19 cellular contexts compared by ENCODE assay signal in the genomic region with DNA sequence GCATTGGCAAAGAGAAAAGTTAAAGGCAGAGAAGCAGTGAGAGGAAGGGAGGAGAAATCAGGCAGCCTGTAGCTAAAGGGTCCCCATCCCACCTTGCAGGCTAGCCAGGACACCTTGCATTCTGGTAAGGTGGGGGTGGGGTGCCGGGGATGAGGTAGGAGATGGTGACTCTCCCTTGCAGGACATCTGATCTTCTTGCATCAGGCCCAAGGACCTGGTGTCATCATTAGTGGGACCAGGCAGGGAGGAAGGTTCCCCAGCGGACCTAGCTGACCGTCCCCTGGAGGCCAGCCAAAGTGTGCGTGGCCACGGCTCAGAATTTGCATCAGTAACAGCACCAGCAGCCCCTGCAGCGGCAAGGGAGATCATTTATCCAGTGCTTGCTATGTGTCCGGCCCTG. TPM values are rescaled to one million over a fixed set of nuclear protein-coding genes. Genes with fewer than 3 reads are reported as not detected.
DNase-seq lines count a peak whose midpoint lies in the region; ATAC-seq, FAIRE-seq and TF ChIP-seq lines count a peak whose summit lies in the region.
"Had no signal": no experiment of that assay in that cellular context is flagged by ENCODE, and none has a peak within 500 bp of the region (broad histone marks: within the 10 kb centered on the region; RNA-seq: fewer than 3 reads in every experiment).

No MANE protein-coding gene starts in this region.

- no peak for ATAC-seq in activated T-helper 17 cell treated with anti-CD3 and anti-CD28 coated beads, Interleukin-2, amount 50 U/mL, for 72 hours (replicated peaks)
- ATAC-seq: CD8-positive, alpha-beta T cell had no signal

- H2AK5ac ChIP-seq in H1 (ENCODE audit: low read depth, low read length), result 0 out of 2 replicates have a peak overlapping the region, but pooled peaks have one; percentile 54

- H3K4ac ChIP-seq in H1 (replicated peaks; ENCODE audit: insufficient read length, low read depth, low read length), result no peak overlapping the region

- no peak overlapping the region for H3K23ac ChIP-seq in H1 (ENCODE audit: insufficient read length)

- peaks cover 34 to 80% (median 73%) of the 10 kb centered on the region in 10 experiments for H3K4me1 ChIP-seq in BLaER1 treated with 17β-estradiol and CSF1 and Interleukin-3, amounts not matched to agents 10 nM and 100 nM
- H3K4me1 ChIP-seq in Karpas-422 (ENCODE audit: low read length), result peaks cover 25% of the 10 kb centered on the region
- H3K4me1 ChIP-seq in H1 (replicated peaks in 1 of 4; ENCODE audit: control insufficient read depth in 3 of 4, insufficient read depth in 4 of 4, low read length in 3 of 4), result peaks cover 6 to 24% (median 18%) of the 10 kb centered on the region in 4 experiments

- no peak for FAIRE-seq in H1 (lab: Jason Lieb, UNC)
- FAIRE-seq: A204.1, D721Med, GM12892 had no signal

- peak overlapping the region in 8 of 11 experiments; percentile 48 to 83 (median 70); a peak in 15 of 22 replicates for H3K27ac ChIP-seq in BLaER1 treated with 17β-estradiol and CSF1 and Interleukin-3, amounts not matched to agents 10 nM and 100 nM
- no peak overlapping the region for H3K27ac ChIP-seq in Karpas-422 (ENCODE audit: low read length)
- H3K27ac ChIP-seq in H1 (ENCODE audit: low read depth, low read length), result no peak overlapping the region
- H3K27ac ChIP-seq: HL-60 had no signal

- H3K4me1 Mint-ChIP-seq in neural crest cell, result peaks cover 38% of the 10 kb centered on the region
- H3K4me1 Mint-ChIP-seq in activated CD4-positive, alpha-beta memory T cell treated with anti-CD3 and anti-CD28 coated beads for 36 hours (ENCODE audit: low read depth), result peaks cover 10% of the 10 kb centered on the region
- peaks cover 5% of the 10 kb centered on the region for H3K4me1 Mint-ChIP-seq in activated T-helper 17 cell treated with anti-CD3 and anti-CD28 coated beads, Interleukin-2, amount 50 U/mL, for 72 hours

- no peak overlapping the region for H2BK15ac ChIP-seq in H1 (ENCODE audit: low read length)

- no peaks in the 10 kb centered on the region for H3K9me3 ChIP-seq in BLaER1 treated with 17β-estradiol and CSF1 and Interleukin-3, amounts not matched to agents 10 nM and 100 nM (replicated peaks in 1 of 11)
- H3K9me3 ChIP-seq in Karpas-422 (ENCODE audit: low read length) (no peaks in the 10 kb centered on the region), H1 (ENCODE audit: insufficient read depth in 2 of 2, low read depth in 1 of 2, low read length in 1 of 2) (no peaks in the 10 kb centered on the region)

- H4K5ac ChIP-seq in H1 (ENCODE audit: insufficient read length, low read depth, low read length), result no peak overlapping the region

- H3K27me3 Mint-ChIP-seq in neural crest cell (ENCODE audit: low read depth), result peaks cover 14% of the 10 kb centered on the region
- H3K27me3 Mint-ChIP-seq in activated CD4-positive, alpha-beta memory T cell treated with anti-CD3 and anti-CD28 coated beads for 36 hours, result no peaks in the 10 kb centered on the region
- no peaks in the 10 kb centered on the region for H3K27me3 Mint-ChIP-seq in activated T-helper 17 cell treated with anti-CD3 and anti-CD28 coated beads, Interleukin-2, amount 50 U/mL, for 72 hours
- H3K27me3 Mint-ChIP-seq: B cell had no signal

- peak overlapping the region; percentile 88 for H3K27ac Mint-ChIP-seq in neural crest cell (ENCODE audit: unreplicated experiment)
- H3K27ac Mint-ChIP-seq in activated CD4-positive, alpha-beta memory T cell treated with anti-CD3 and anti-CD28 coated beads for 36 hours, result no peak overlapping the region
- no peak overlapping the region for H3K27ac Mint-ChIP-seq in activated T-helper 17 cell treated with anti-CD3 and anti-CD28 coated beads, Interleukin-2, amount 50 U/mL, for 72 hours
- H3K27ac Mint-ChIP-seq: B cell; CD14-positive monocyte; CD8-positive, alpha-beta T cell; HFFc6 had no signal

- no peaks in the 10 kb centered on the region for H3K79me1 ChIP-seq in H1 (ENCODE audit: low read depth, low read length)

- intact Hi-C loops in activated CD4-positive, alpha-beta memory T cell treated with anti-CD3 and anti-CD28 coated beads for 36 hours (cut with micrococcal nuclease), result loop anchor here (10.0 kb wide), 1 partner anchor 308 kb away; no protein-coding TSS in a partner anchor

- H3K36me3 Mint-ChIP-seq in neural crest cell (ENCODE audit: low read depth), result no peaks in the 10 kb centered on the region
- H3K36me3 Mint-ChIP-seq in activated CD4-positive, alpha-beta memory T cell treated with anti-CD3 and anti-CD28 coated beads for 36 hours, result no peaks in the 10 kb centered on the region
- no peaks in the 10 kb centered on the region for H3K36me3 Mint-ChIP-seq in activated T-helper 17 cell treated with anti-CD3 and anti-CD28 coated beads, Interleukin-2, amount 50 U/mL, for 72 hours (ENCODE audit: low read depth)
- H3K36me3 Mint-ChIP-seq: CD14-positive monocyte; CD8-positive, alpha-beta T cell had no signal

- TF ChIP-seq POLR2A in H1 (IDR thresholded peaks at IDR 0.05; ENCODE audit: control extremely low read depth in 1 of 2, low read depth in 2 of 2, low read length in 2 of 2), result no peak

- H3K18ac ChIP-seq in H1 (ENCODE audit: extremely low read depth, low read length), result peak overlapping the region; percentile 83

- no peak for TF ChIP-seq EP300 in H1 (IDR thresholded peaks at IDR 0.05; ENCODE audit: borderline replicate concordance in 1 of 2, low read depth in 2 of 2, low read length in 2 of 2)

- peak overlapping the region; percentile 82 to 99 (median 91) for H3K4me2 ChIP-seq in BLaER1 treated with 17β-estradiol and CSF1 and Interleukin-3, amounts not matched to agents 10 nM and 100 nM
- H3K4me2 ChIP-seq in Karpas-422 (ENCODE audit: low read depth, low read length, poor library complexity, severe bottlenecking) (peak overlapping the region; percentile 31), H1 (ENCODE audit: insufficient read depth in 1 of 2, low read depth in 2 of 2, low read length in 2 of 2) (peak overlapping the region; percentile 46 to 52)

- peak overlapping the region; percentile 52 for H4K91ac ChIP-seq in H1 (replicated peaks; ENCODE audit: insufficient read length, low read length)

- no peak for TF ChIP-seq CTCF in H1 (IDR thresholded peaks at IDR 0.05; ENCODE audit: control extremely low read depth in 1 of 3, insufficient read depth in 1 of 3, low read depth in 1 of 3, low read length in 3 of 3)
- TF ChIP-seq CTCF in neural crest cell (conservative IDR thresholded peaks at IDR 0.05), result no peak

- POLR2A ChIA-PET in H1 (lab: Charles Lee; ENCODE audit: partially characterized antibody), result interaction anchor here (1.0 to 5.2 kb wide), 4 partner anchors 9 to 174 kb away, joined by 3 to 19 read pairs (median 4); a partner anchor contains a TSS
- POLR2A ChIA-PET in activated CD4-positive, alpha-beta memory T cell treated with anti-CD3 and anti-CD28 coated beads for 36 hours (lab: Charles Lee), result no interaction called here

- peaks cover 4 to 7% (median 5%) of the 10 kb centered on the region in 11 experiments; a peak in 21 of 22 replicates for H3K27me3 ChIP-seq in BLaER1 treated with 17β-estradiol and CSF1 and Interleukin-3, amounts not matched to agents 10 nM and 100 nM
- H3K27me3 ChIP-seq in Karpas-422 (ENCODE audit: low read length) (no peaks in the 10 kb centered on the region), H1 (replicated peaks in 1 of 4; ENCODE audit: control insufficient read depth in 3 of 4, extremely low read depth in 1 of 4, insufficient read depth in 3 of 4, low read length in 3 of 4) (peaks cover 0 to 21% (median 12%) of the 10 kb centered on the region in 4 experiments; a peak in 6 of 7 replicates)

- H3K9me3 Mint-ChIP-seq in neural crest cell, result no peaks in the 10 kb centered on the region
- no peaks in the 10 kb centered on the region for H3K9me3 Mint-ChIP-seq in activated CD4-positive, alpha-beta memory T cell treated with anti-CD3 and anti-CD28 coated beads for 36 hours
- no peaks in the 10 kb centered on the region for H3K9me3 Mint-ChIP-seq in activated T-helper 17 cell treated with anti-CD3 and anti-CD28 coated beads, Interleukin-2, amount 50 U/mL, for 72 hours
- H3K9me3 Mint-ChIP-seq: CD8-positive, alpha-beta T cell; HFFc6 had no signal

- H3K9me2 ChIP-seq in Karpas-422 (replicated peaks; ENCODE audit: insufficient read depth, low read length), result no peaks in the 10 kb centered on the region

- no peak overlapping the region for H2BK120ac ChIP-seq in H1 (replicated peaks; ENCODE audit: low read depth, low read length)

- CTCF ChIA-PET in H1 (lab: Charles Lee; ENCODE audit: partially characterized antibody), result interaction anchor here (0.9 to 10.1 kb wide), 10 partner anchors 8 to 365 kb away, joined by 3 to 118 read pairs (median 4); no protein-coding TSS in a partner anchor
- CTCF ChIA-PET in activated CD4-positive, alpha-beta memory T cell treated with anti-CD3 and anti-CD28 coated beads for 36 hours (lab: Charles Lee), result interaction anchor here (0.6 to 8.3 kb wide), 4 partner anchors 9 to 185 kb away, joined by 3 to 99 read pairs (median 45); no protein-coding TSS in a partner anchor

- no peak overlapping the region for H3K4me3 Mint-ChIP-seq in neural crest cell
- H3K4me3 Mint-ChIP-seq in activated CD4-positive, alpha-beta memory T cell treated with anti-CD3 and anti-CD28 coated beads for 36 hours, result no peak overlapping the region
- H3K4me3 Mint-ChIP-seq in activated T-helper 17 cell treated with anti-CD3 and anti-CD28 coated beads, Interleukin-2, amount 50 U/mL, for 72 hours, result no peak overlapping the region
- H3K4me3 Mint-ChIP-seq: B cell; CD14-positive monocyte; CD8-positive, alpha-beta T cell; HFFc6 had no signal

- H2AFZ ChIP-seq in Karpas-422 (ENCODE audit: low read length), result no peak overlapping the region
- 0 out of 2 replicates have a peak overlapping the region, but pooled peaks have one; percentile 36 for H2AFZ ChIP-seq in H1 (ENCODE audit: low read length)

- no peaks in the 10 kb centered on the region; a peak in 1 of 22 replicates for H4K20me1 ChIP-seq in BLaER1 treated with 17β-estradiol and CSF1 and Interleukin-3, amounts not matched to agents 10 nM and 100 nM
- H4K20me1 ChIP-seq in Karpas-422 (ENCODE audit: insufficient read depth, low read depth, low read length) (peaks cover 12% of the 10 kb centered on the region; the same call in 1 of the 2 replicates), H1 (replicated peaks in 1 of 2; ENCODE audit: control insufficient read depth in 1 of 2, insufficient read depth in 2 of 2, low read length in 2 of 2) (no peaks in the 10 kb centered on the region)

- H4K8ac ChIP-seq in H1 (ENCODE audit: extremely low read depth, insufficient read depth, low read length), result no peak overlapping the region

- H3K9ac ChIP-seq in BLaER1 treated with 17β-estradiol and CSF1 and Interleukin-3, amounts not matched to agents 10 nM and 100 nM, result peak overlapping the region in 9 of 11 experiments; percentile 0 to 74 (median 49); a peak in 13 of 22 replicates
- no peak overlapping the region; the same call in 1 of the 2 replicates for H3K9ac ChIP-seq in Karpas-422 (ENCODE audit: low read length)
- no peak overlapping the region for H3K9ac ChIP-seq in H1 (replicated peaks in 1 of 4; ENCODE audit: extremely low read depth in 1 of 4, low read depth in 3 of 4, low read length in 3 of 4)

- peaks cover 3% of the 10 kb centered on the region; the same call in 1 of the 2 replicates for H3K23me2 ChIP-seq in H1 (ENCODE audit: low read depth, low read length)

- H3K4me3 ChIP-seq in BLaER1 treated with 17β-estradiol and CSF1 and Interleukin-3, amounts not matched to agents 10 nM and 100 nM, result peak overlapping the region in 8 of 10 experiments; percentile 25 to 51 (median 38); a peak in 13 of 20 replicates
- H3K4me3 ChIP-seq in Karpas-422 (ENCODE audit: low read length) (peak overlapping the region; percentile 4; the same call in 1 of the 2 replicates), H1 (ENCODE audit: extremely low read depth in 1 of 4, insufficient read depth in 2 of 4, low read depth in 3 of 4, low read length in 4 of 4) (peak overlapping the region in 1 of 4 experiments; percentile 30; a peak in 1 of 8 replicates)

- no peak for TF ChIP-seq RAD21 in H1 (IDR thresholded peaks at IDR 0.05 in 1 of 2, conservative IDR thresholded peaks at IDR 0.05 in 1 of 2; ENCODE audit: low read depth in 2 of 2, low read length in 2 of 2)

- H3K14ac ChIP-seq in H1 (ENCODE audit: insufficient read length), result no peak overlapping the region

- H2BK5ac ChIP-seq in H1 (ENCODE audit: low read depth, low read length), result peak overlapping the region; percentile 73; the same call in 1 of the 2 replicates

- no peak for DNase-seq in Karpas-422
- DNase-seq in H1 (ENCODE audit: low read depth in 1 of 2, low spot score in 2 of 2), result no peak
- DNase-seq in neural crest cell (ENCODE audit: low read depth, low spot score), result no peak
- DNase-seq in activated CD4-positive, alpha-beta memory T cell treated with anti-CD3 and anti-CD28 coated beads for 36 hours, result no peak
- no peak for DNase-seq in NCI-H128 (lab: John Stamatoyannopoulos, UW; ENCODE audit: unreplicated experiment)
- DNase-seq in activated CD8-positive, alpha-beta memory T cell treated with anti-CD3 and anti-CD28 coated beads, Interleukin-2, amount 50 U/mL, for 48 hours, result no peak
- DNase-seq: CD8-positive, alpha-beta T cell; COR-L47; DND-41; HCEC 1CT; HFFc6 had no signal

- peak overlapping the region; percentile 86; the same call in 1 of the 2 replicates for H2BK20ac ChIP-seq in H1 (ENCODE audit: low read length)

- H3K79me2 ChIP-seq in Karpas-422 (ENCODE audit: low read length) (no peaks in the 10 kb centered on the region), H1 (ENCODE audit: control insufficient read depth in 1 of 2, insufficient read depth in 2 of 2, low read length in 2 of 2) (no peaks in the 10 kb centered on the region)

- WGBS in H1 (ENCODE audit: extremely low coverage in 1 of 2, insufficient coverage in 1 of 2, insufficient read length in 1 of 2, insufficient replicate concordance in 2 of 2, low coverage in 1 of 2, low lambda C conversion rate in 2 of 2, missing lambda C conversion rate in 1 of 2), 2 experiments, result 45% methylated on average over 7 of the region's 7 CpGs; no CpG with 5 or more reads in 1 of the 2 experiments

- peak overlapping the region; percentile 85; the same call in 1 of the 2 replicates for H2BK12ac ChIP-seq in H1 (ENCODE audit: low read depth, low read length)

- no peaks in the 10 kb centered on the region for H3K36me3 ChIP-seq in BLaER1 treated with 17β-estradiol and CSF1 and Interleukin-3, amounts not matched to agents 10 nM and 100 nM
- no peaks in the 10 kb centered on the region for H3K36me3 ChIP-seq in Karpas-422 (ENCODE audit: insufficient read depth, low read length)
- no peaks in the 10 kb centered on the region for H3K36me3 ChIP-seq in H1 (ENCODE audit: control insufficient read depth in 2 of 4, insufficient read depth in 4 of 4, low read length in 3 of 4)

- no peak overlapping the region for H3K56ac ChIP-seq in H1 (replicated peaks; ENCODE audit: insufficient read length, low read depth, low read length)

RNA-seq across cellular contexts. Expression of a gene that starts 21.7 kb away (rescaled TPM):
- total RNA-seq in Karpas-422 (2014; rRNA removed; shearing (Covaris generic); ENCODE audit: low replicate concordance), result 17.8 and 28.5 TPM in 2 replicates
- total RNA-seq in H1 (2021; fragmentation: NEBNext Ultra II Directional; extraction: Animal tissue kit (Norgen Biotek cat#: 25700)), result 25.0 and 28.1 TPM in 2 replicates
- 38.8 and 47.8 TPM in 2 replicates for polyA plus RNA-seq in H1 (2011; rRNA removed)
- 52.6 TPM for polyA plus RNA-seq in H1 (2011; cell fraction: cytosol; rRNA removed)
- polyA plus RNA-seq in H1 (2011; cell fraction: nucleus; rRNA removed), result 25.3 TPM
- 17.5 to 37.1 TPM (median 30.7 TPM) in 4 replicates for polyA plus RNA-seq in H1 (2012, experiment 1 of 2)
- 28.3 TPM for polyA plus RNA-seq in H1 (2012, experiment 2 of 2)
- 15.9 TPM for polyA plus RNA-seq in H1 (2013, experiment 1 of 2)
- polyA plus RNA-seq in H1 (2013, experiment 2 of 2), result 17.1 TPM
- 15.7 and 23.1 TPM in 2 replicates for polyA minus RNA-seq in H1 (2011; rRNA and poly(A)+ RNA removed)
- polyA minus RNA-seq in H1 (2011; cell fraction: cytosol; rRNA and poly(A)+ RNA removed), result 16.4 TPM
- polyA minus RNA-seq in H1 (2011; cell fraction: nucleus; rRNA and poly(A)+ RNA removed), result 14.4 TPM
- total RNA-seq in neural crest cell, result 18.2 and 19.8 TPM in 2 replicates
- 10 to 100 TPM; 25.2 to 26.5 TPM for total RNA-seq in activated CD4-positive, alpha-beta memory T cell treated with anti-CD3 and anti-CD28 coated beads for 36 hours
- 10 to 100 TPM; 11.3 to 11.9 TPM for total RNA-seq in activated T-helper 17 cell treated with anti-CD3 and anti-CD28 coated beads, Interleukin-2, amount 50 U/mL, for 72 hours

RNA-seq across cellular contexts. Expression of a gene that starts 27.5 kb away (rescaled TPM):
- 2.5 and 3.9 TPM in 2 replicates for total RNA-seq in Karpas-422 (2014; rRNA removed; shearing (Covaris generic); ENCODE audit: low replicate concordance)
- 0.33 and 0.69 TPM in 2 replicates for total RNA-seq in H1 (2021; fragmentation: NEBNext Ultra II Directional; extraction: Animal tissue kit (Norgen Biotek cat#: 25700))
- 0.14 and 0.32 TPM in 2 replicates for polyA plus RNA-seq in H1 (2011; rRNA removed)
- 0.22 TPM for polyA plus RNA-seq in H1 (2011; cell fraction: cytosol; rRNA removed)
- polyA plus RNA-seq in H1 (2011; cell fraction: nucleus; rRNA removed), result 0.19 TPM
- polyA plus RNA-seq in H1 (2012, experiment 1 of 2), result 0.36 to 0.56 TPM (median 0.50 TPM) in 4 replicates
- polyA plus RNA-seq in H1 (2012, experiment 2 of 2), result not detected
- polyA plus RNA-seq in H1 (2013, experiment 1 of 2), result 0.28 TPM
- 0.18 TPM for polyA plus RNA-seq in H1 (2013, experiment 2 of 2)
- 0.38 and 0.54 TPM in 2 replicates for polyA minus RNA-seq in H1 (2011; rRNA and poly(A)+ RNA removed)
- not detected for polyA minus RNA-seq in H1 (2011; cell fraction: cytosol; rRNA and poly(A)+ RNA removed)
- 0.60 TPM for polyA minus RNA-seq in H1 (2011; cell fraction: nucleus; rRNA and poly(A)+ RNA removed)
- total RNA-seq in neural crest cell, result 1.1 and 1.4 TPM in 2 replicates
- 1 to 10 TPM; 2.2 to 2.3 TPM for total RNA-seq in activated CD4-positive, alpha-beta memory T cell treated with anti-CD3 and anti-CD28 coated beads for 36 hours
- 1 to 10 TPM; 2.4 to 6.7 TPM for total RNA-seq in activated T-helper 17 cell treated with anti-CD3 and anti-CD28 coated beads, Interleukin-2, amount 50 U/mL, for 72 hours

RNA-seq across cellular contexts. Expression of a gene that starts 39.3 kb away (rescaled TPM):
- 5.5 and 7.2 TPM in 2 replicates for total RNA-seq in Karpas-422 (2014; rRNA removed; shearing (Covaris generic); ENCODE audit: low replicate concordance)
- total RNA-seq in H1 (2021; fragmentation: NEBNext Ultra II Directional; extraction: Animal tissue kit (Norgen Biotek cat#: 25700)), result 2.1 and 2.3 TPM in 2 replicates
- 0.58 and 0.98 TPM in 2 replicates for polyA plus RNA-seq in H1 (2011; rRNA removed)
- polyA plus RNA-seq in H1 (2011; cell fraction: cytosol; rRNA removed), result 0.81 TPM
- polyA plus RNA-seq in H1 (2011; cell fraction: nucleus; rRNA removed), result 0.78 TPM
- polyA plus RNA-seq in H1 (2012, experiment 1 of 2), result 0.81 to 1.4 TPM (median 1.2 TPM) in 4 replicates
- polyA plus RNA-seq in H1 (2012, experiment 2 of 2), result 0.38 TPM
- polyA plus RNA-seq in H1 (2013, experiment 1 of 2), result 1.3 TPM
- 1.1 TPM for polyA plus RNA-seq in H1 (2013, experiment 2 of 2)
- 0.76 and 1.1 TPM in 2 replicates for polyA minus RNA-seq in H1 (2011; rRNA and poly(A)+ RNA removed)
- polyA minus RNA-seq in H1 (2011; cell fraction: cytosol; rRNA and poly(A)+ RNA removed), result 0.59 TPM
- 2.8 TPM for polyA minus RNA-seq in H1 (2011; cell fraction: nucleus; rRNA and poly(A)+ RNA removed)
- 5.5 and 5.7 TPM in 2 replicates for total RNA-seq in neural crest cell
- 10 to 100 TPM; 12.0 to 12.3 TPM for total RNA-seq in activated CD4-positive, alpha-beta memory T cell treated with anti-CD3 and anti-CD28 coated beads for 36 hours
- 10 to 100 TPM; 11.1 to 14.3 TPM for total RNA-seq in activated T-helper 17 cell treated with anti-CD3 and anti-CD28 coated beads, Interleukin-2, amount 50 U/mL, for 72 hours

Comparison
In these comparisons a context has a peak if more than half of its experiments do, and no peak if none do; other contexts are left out.
1. H3K27ac ChIP-seq: peak in BLaER1 treated with 17β-estradiol and CSF1 and Interleukin-3, amounts not matched to agents 10 nM and 100 nM (8 of 11); none in Karpas-422 (single experiment) and H1 (single experiment).
2. H3K4me2 ChIP-seq: peak in every context shown above with its lines; median percentile 91 in BLaER1 treated with 17β-estradiol and CSF1 and Interleukin-3, amounts not matched to agents 10 nM and 100 nM; 49 in H1; 31 in Karpas-422.
3. H3K9ac ChIP-seq: peak in BLaER1 treated with 17β-estradiol and CSF1 and Interleukin-3, amounts not matched to agents 10 nM and 100 nM (9 of 11); none in Karpas-422 (single experiment) and H1 (0 of 4).